ENCODE assay signal across 15 cellular contexts in genomic region chr6:40947876-40948514, GRCh38.
A peak's percentile ranks its signal among the peaks of the same experiment; 100 is the strongest.
DNase-seq lines count a peak whose midpoint lies in the region; ATAC-seq and TF ChIP-seq lines count a peak whose summit lies in the region.
"Had no signal": no experiment of that assay in that cellular context is flagged by ENCODE, and none has a peak within 500 bp of the region (broad histone marks: within the 10 kb centered on the region; RNA-seq: fewer than 3 reads in every experiment).

No MANE protein-coding gene starts in this region.

- H3K27me3 ChIP-seq in iPS-20b (ENCODE audit: insufficient read depth, low read length), result no peaks in the 10 kb centered on the region
- H3K27me3 ChIP-seq in MM.1S (replicated peaks; ENCODE audit: insufficient read depth, low read length), result no peaks in the 10 kb centered on the region
- H3K27me3 ChIP-seq: BLaER1 treated with 17β-estradiol and CSF1 and Interleukin-3, amounts not matched to agents 10 nM and 100 nM; pancreas; suprapubic skin had no signal

- H4K20me1 ChIP-seq in MM.1S (ENCODE audit: insufficient read depth, low read length), result no peaks in the 10 kb centered on the region
- H4K20me1 ChIP-seq: BLaER1 treated with 17β-estradiol and CSF1 and Interleukin-3, amounts not matched to agents 10 nM and 100 nM had no signal

- TF ChIP-seq CTCF in astrocyte of the spinal cord (IDR thresholded peaks at IDR 0.05; ENCODE audit: low read depth, low read length) (no peak), MM.1S (IDR thresholded peaks at IDR 0.05; ENCODE audit: low read length) (no peak)

- H3K79me2 ChIP-seq in MM.1S (ENCODE audit: low read length), result no peaks in the 10 kb centered on the region

- H3K27ac ChIP-seq in iPS-20b (ENCODE audit: low read length) (peak overlapping the region; percentile 40), MM.1S (ENCODE audit: low read length) (no peak overlapping the region)
- H3K27ac ChIP-seq: BLaER1 treated with 17β-estradiol and CSF1 and Interleukin-3, amounts not matched to agents 10 nM and 100 nM; HL-60; pancreas; suprapubic skin had no signal

- peaks cover 37% of the 10 kb centered on the region for H3K4me1 ChIP-seq in iPS-20b (ENCODE audit: insufficient read depth, low read length)
- H3K4me1 ChIP-seq in MM.1S (ENCODE audit: low read length), result no peaks in the 10 kb centered on the region
- H3K4me1 ChIP-seq: pancreas, suprapubic skin had no signal

- H3K4me3 ChIP-seq in astrocyte of the spinal cord (ENCODE audit: low read depth, low read length) (no peak overlapping the region), iPS-20b (ENCODE audit: low read length) (peak overlapping the region; percentile 7; the same call in 1 of the 2 replicates), MM.1S (ENCODE audit: low read length) (no peak overlapping the region)
- H3K4me3 ChIP-seq: BLaER1 treated with 17β-estradiol and CSF1 and Interleukin-3, amounts not matched to agents 10 nM and 100 nM; pancreas; suprapubic skin had no signal

- ATAC-seq in HG02610 (IDR thresholded peaks at IDR 0.05; ENCODE audit: unreplicated experiment), result peak; percentile 62
- ATAC-seq in GM18873 (IDR thresholded peaks at IDR 0.05; ENCODE audit: low FRiP score, unreplicated experiment), result no peak
- no peak for ATAC-seq in HG03159 (IDR thresholded peaks at IDR 0.05; ENCODE audit: unreplicated experiment)
- ATAC-seq: left colon had no signal

- H3K9me2 ChIP-seq in MM.1S (replicated peaks; ENCODE audit: insufficient read depth, low read length), result no peaks in the 10 kb centered on the region

- H2AFZ ChIP-seq in MM.1S (ENCODE audit: low read length), result no peak overlapping the region

- no peaks in the 10 kb centered on the region for H3F3A ChIP-seq in MM.1S (ENCODE audit: insufficient read depth, low read length)

- in situ Hi-C loops in astrocyte of the spinal cord (cut with HindIII; ENCODE audit: low sequenced_read_pairs), result no loop called here

- H3K36me3 ChIP-seq in iPS-20b (ENCODE audit: insufficient read depth, low read depth, low read length), result no peaks in the 10 kb centered on the region
- no peaks in the 10 kb centered on the region for H3K36me3 ChIP-seq in MM.1S (replicated peaks; ENCODE audit: insufficient read depth, low read length)
- H3K36me3 ChIP-seq: BLaER1 treated with 17β-estradiol and CSF1 and Interleukin-3, amounts not matched to agents 10 nM and 100 nM; pancreas; suprapubic skin had no signal

- no peak overlapping the region for H3K4me2 ChIP-seq in MM.1S (ENCODE audit: low read depth, low read length)

- DNase-seq in AG08395 (ENCODE audit: low spot score) (peak; percentile 68), astrocyte of the spinal cord (ENCODE audit: low read depth, low spot score) (peak; percentile 86), MM.1S (no peak), germinal center (ENCODE audit: low spot score) (no peak)
- DNase-seq: amygdala, left colon, NCI-H1436 treated with DMSO at 0.1 percent for 48 hours, pancreas had no signal

- H3K9ac ChIP-seq in iPS-20b (ENCODE audit: low read depth, low read length) (peak overlapping the region; percentile 50; the same call in 1 of the 2 replicates), MM.1S (ENCODE audit: low read length) (no peak overlapping the region)
- H3K9ac ChIP-seq: BLaER1 treated with 17β-estradiol and CSF1 and Interleukin-3, amounts not matched to agents 10 nM and 100 nM had no signal

- no peaks in the 10 kb centered on the region for H3K9me3 ChIP-seq in iPS-20b (ENCODE audit: insufficient read depth, low read depth, low read length)
- no peaks in the 10 kb centered on the region for H3K9me3 ChIP-seq in MM.1S (replicated peaks; ENCODE audit: insufficient read depth, low read length)
- H3K9me3 ChIP-seq: BLaER1 treated with 17β-estradiol and CSF1 and Interleukin-3, amounts not matched to agents 10 nM and 100 nM; pancreas; suprapubic skin had no signal

Comparison
In these comparisons a context has a peak if more than half of its experiments do, and no peak if none do; other contexts are left out.
1. DNase-seq: peak in AG08395 (single experiment) and astrocyte of the spinal cord (single experiment); none in MM.1S (single experiment) and germinal center (single experiment).